ENCODE assay signal across 8 cellular contexts in the genomic region with DNA sequence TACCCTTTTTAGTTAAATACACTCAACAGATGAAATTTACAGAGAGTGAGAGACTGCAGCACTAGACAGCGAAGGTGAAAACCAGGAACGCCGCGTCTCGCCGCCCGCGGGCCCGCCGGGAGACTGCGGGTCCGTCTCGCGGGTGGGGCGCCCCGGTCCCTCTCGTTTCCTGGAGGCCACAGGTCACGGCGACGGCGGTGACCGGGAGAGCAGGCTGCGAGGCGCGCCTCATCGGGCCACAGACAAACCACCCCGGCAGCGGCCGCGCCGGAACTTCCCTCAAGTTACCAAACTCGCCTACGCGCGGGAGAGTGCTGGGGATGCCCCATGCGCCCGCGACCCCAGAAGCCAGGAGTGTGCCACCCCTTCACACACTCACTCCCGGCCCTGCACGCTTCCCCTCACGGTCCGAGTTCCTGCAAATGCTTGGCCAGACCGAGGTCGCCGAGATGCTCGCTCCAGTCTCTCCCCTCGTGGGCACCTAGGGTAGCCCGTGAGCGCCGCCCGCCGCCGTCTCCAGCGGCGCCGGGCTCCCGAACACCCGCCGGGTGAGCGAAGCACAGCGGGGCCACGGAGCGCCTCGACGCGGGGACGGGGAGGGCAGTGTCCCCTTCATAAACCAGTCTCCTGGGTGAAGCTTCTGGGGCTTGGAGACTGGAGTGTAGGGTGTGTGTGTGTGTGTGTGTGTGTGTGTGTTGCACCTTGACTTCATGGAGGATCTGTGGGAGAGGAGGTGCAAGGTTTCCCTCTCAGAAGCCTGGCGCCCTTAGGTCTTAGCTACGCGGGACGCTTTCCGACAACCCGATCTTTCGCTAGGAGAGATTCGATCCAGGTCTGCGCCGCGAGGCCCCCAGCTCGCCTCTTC. TPM values are rescaled to one million over a fixed set of nuclear protein-coding genes. Genes with fewer than 3 reads are reported as not detected.
DNase-seq lines count a peak whose midpoint lies in the region; ATAC-seq and TF ChIP-seq lines count a peak whose summit lies in the region.

No MANE protein-coding gene starts in this region.

- H3K36me3 ChIP-seq in ES-I3 (ENCODE audit: insufficient read depth, low read length) = no peaks in the 10 kb centered on the region

- H3K4me1 ChIP-seq in ES-I3 (ENCODE audit: insufficient read depth, low read length) = peaks cover 12% of the 10 kb centered on the region; the same call in 1 of the 2 replicates

- H3K36me3 Mint-ChIP-seq in activated CD4-positive, alpha-beta T cell treated with anti-CD3 and anti-CD28 coated beads for 36 hours (ENCODE audit: low read depth) = peaks cover 51% of the 10 kb centered on the region
- no peaks in the 10 kb centered on the region for H3K36me3 Mint-ChIP-seq in chondrocyte (ENCODE audit: low read depth)

- no peaks in the 10 kb centered on the region for H3K9me3 ChIP-seq in ES-I3 (ENCODE audit: control insufficient read depth, insufficient read depth, low read length)

- CTCF ChIA-PET in activated CD4-positive, alpha-beta T cell treated with anti-CD3 and anti-CD28 coated beads for 36 hours (lab: Charles Lee) = interaction anchor here (0.6 to 1.7 kb wide), 12 partner anchors 9 to 341 kb away, joined by 3 to 8 read pairs (median 4); no protein-coding TSS in a partner anchor

- POLR2A ChIA-PET in activated CD4-positive, alpha-beta T cell treated with anti-CD3 and anti-CD28 coated beads for 36 hours (lab: Charles Lee) = interaction anchor here (0.7 to 1.7 kb wide), 11 partner anchors 10 to 215 kb away, joined by 3 to 15 read pairs (median 3); no protein-coding TSS in a partner anchor

- H3K27ac Mint-ChIP-seq in activated CD4-positive, alpha-beta T cell treated with anti-CD3 and anti-CD28 coated beads for 36 hours = peak overlapping the region; percentile 100
- H3K27ac Mint-ChIP-seq in chondrocyte (ENCODE audit: unreplicated experiment) = peak overlapping the region; percentile 81

- H3K27me3 Mint-ChIP-seq in activated CD4-positive, alpha-beta T cell treated with anti-CD3 and anti-CD28 coated beads for 36 hours = peaks cover 7% of the 10 kb centered on the region
- peaks cover 6% of the 10 kb centered on the region for H3K27me3 Mint-ChIP-seq in chondrocyte (ENCODE audit: low read depth)

- peak overlapping the region; percentile 76 for H3K9ac ChIP-seq in ES-I3 (ENCODE audit: low read depth, low read length)

- peak; percentile 34 for ATAC-seq in activated CD4-positive, alpha-beta T cell treated with anti-CD3 and anti-CD28 coated beads for 36 hours
- ATAC-seq in left lobe of liver (peak; percentile 54), GM21825 (IDR thresholded peaks at IDR 0.05; ENCODE audit: unreplicated experiment) (no peak)

- peaks cover under 1% of the 10 kb centered on the region for H3K9me3 Mint-ChIP-seq in activated CD4-positive, alpha-beta T cell treated with anti-CD3 and anti-CD28 coated beads for 36 hours (ENCODE audit: low read depth)
- H3K9me3 Mint-ChIP-seq in chondrocyte (ENCODE audit: low read depth) = no peaks in the 10 kb centered on the region

- TF ChIP-seq CTCF in chondrocyte (IDR thresholded peaks at IDR 0.05) = peak; percentile 53

- DNase-seq in HK-2 (ENCODE audit: unreplicated experiment) = peak; percentile 49
- peak; percentile 87 for DNase-seq in activated CD4-positive, alpha-beta T cell treated with anti-CD3 and anti-CD28 coated beads for 36 hours
- DNase-seq in chondrocyte (ENCODE audit: low spot score) = no peak
- peak; percentile 54 for DNase-seq in left lobe of liver (ENCODE audit: low spot score)
- peak; percentile 74 for DNase-seq in stimulated activated CD4-positive, alpha-beta T cell treated with anti-CD3 and anti-CD28 coated beads, Interleukin-1b, Interleukin-23, amount 100 ng/mL, for 48 hours
- no peak for DNase-seq in NCI-H128 (lab: John Stamatoyannopoulos, UW; ENCODE audit: unreplicated experiment)

- intact Hi-C loops in activated CD4-positive, alpha-beta T cell treated with anti-CD3 and anti-CD28 coated beads for 36 hours (cut with DNase I, micrococcal nuclease) = loop anchor here (1.0 to 10.0 kb wide), 6 partner anchors 9 to 860 kb away; a partner anchor contains a TSS

- H3K4me3 Mint-ChIP-seq in activated CD4-positive, alpha-beta T cell treated with anti-CD3 and anti-CD28 coated beads for 36 hours = peak overlapping the region; percentile 86
- peak overlapping the region; percentile 81 for H3K4me3 Mint-ChIP-seq in chondrocyte (ENCODE audit: unreplicated experiment)

- H3K4me1 Mint-ChIP-seq in activated CD4-positive, alpha-beta T cell treated with anti-CD3 and anti-CD28 coated beads for 36 hours = peaks cover 60% of the 10 kb centered on the region
- peaks cover 18% of the 10 kb centered on the region for H3K4me1 Mint-ChIP-seq in chondrocyte (ENCODE audit: low read depth)

RNA-seq across cellular contexts. Expression of a gene that starts 1.4 kb away (rescaled TPM):
- 10 to 100 TPM; 74.7 to 87.3 TPM for total RNA-seq in activated CD4-positive, alpha-beta T cell treated with anti-CD3 and anti-CD28 coated beads for 36 hours
- 7.8 to 10.5 TPM (median 8.3 TPM) in 3 replicates for total RNA-seq in chondrocyte
- total RNA-seq in left lobe of liver = 3.1 TPM

Comparison
In these comparisons a context has a peak if more than half of its experiments do, and no peak if none do; other contexts are left out.
1. DNase-seq: peak in HK-2 (single experiment), activated CD4-positive, alpha-beta T cell treated with anti-CD3 and anti-CD28 coated beads for 36 hours (single experiment), left lobe of liver (single experiment) and stimulated activated CD4-positive, alpha-beta T cell treated with anti-CD3 and anti-CD28 coated beads, Interleukin-1b, Interleukin-23, amount 100 ng/mL, for 48 hours (single experiment); none in chondrocyte (single experiment) and NCI-H128 (single experiment).